Comparison of ENCODE assay signal across 27 cellular contexts in genomic region chrX:154028502-154029184, GRCh38. TPM values are rescaled to one million over a fixed set of nuclear protein-coding genes. Genes with fewer than 3 reads are reported as not detected.
DNase-seq lines count a peak whose midpoint lies in the region; ATAC-seq and TF ChIP-seq lines count a peak whose summit lies in the region.
"Had no signal": no experiment of that assay in that cellular context is flagged by ENCODE, and none has a peak within 500 bp of the region (broad histone marks: within the 10 kb centered on the region; RNA-seq: fewer than 3 reads in every experiment).

No MANE protein-coding gene starts in this region.

- intact Hi-C loops in activated naive CD4-positive, alpha-beta T cell treated with anti-CD3 and anti-CD28 coated beads for 36 hours (cut with micrococcal nuclease) = no loop called here
- intact Hi-C loops in natural killer cell (cut with micrococcal nuclease) (no loop called here), upper lobe of right lung (cut with DNase I) (no loop called here)

- peaks cover 25% of the 10 kb centered on the region for H3K36me3 ChIP-seq in upper lobe of right lung

- no peaks in the 10 kb centered on the region for H3K9me3 Mint-ChIP-seq in activated naive CD4-positive, alpha-beta T cell treated with anti-CD3 and anti-CD28 coated beads, Interleukin-2, amount 10 ng/mL, durations not matched to agents 7 days and 5 days
- H3K9me3 Mint-ChIP-seq in activated naive CD4-positive, alpha-beta T cell treated with anti-CD3 and anti-CD28 coated beads for 36 hours = no peaks in the 10 kb centered on the region
- H3K9me3 Mint-ChIP-seq in activated naive CD8-positive, alpha-beta T cell treated with anti-CD3 and anti-CD28 coated beads, Interleukin-2, amount 50 U/mL, for 24 hours = no peaks in the 10 kb centered on the region
- H3K9me3 Mint-ChIP-seq in natural killer cell = no peaks in the 10 kb centered on the region
- H3K9me3 Mint-ChIP-seq: IgD-negative memory B cell had no signal

- no peak overlapping the region for H3K27ac ChIP-seq in upper lobe of right lung
- H3K27ac ChIP-seq: BLaER1 treated with 17β-estradiol and CSF1 and Interleukin-3, amounts not matched to agents 10 nM and 100 nM; esophagus muscularis mucosa; stomach; upper lobe of left lung had no signal

- ATAC-seq in activated naive CD8-positive, alpha-beta T cell treated with anti-CD3 and anti-CD28 coated beads, Interleukin-2, amount 50 U/mL, for 24 hours = no peak
- ATAC-seq in natural killer cell (no peak), upper lobe of right lung (peak; percentile 14), GM18498 (IDR thresholded peaks at IDR 0.05; ENCODE audit: unreplicated experiment) (no peak), HG03442 (IDR thresholded peaks at IDR 0.05; ENCODE audit: unreplicated experiment) (no peak), HG02642 (IDR thresholded peaks at IDR 0.05; ENCODE audit: poor library complexity, unreplicated experiment) (no peak)
- ATAC-seq: PC-3 had no signal

- H3K27me3 ChIP-seq in upper lobe of right lung = no peaks in the 10 kb centered on the region
- H3K27me3 ChIP-seq: esophagus muscularis mucosa, upper lobe of left lung had no signal

- peak overlapping the region; percentile 42 for H3K27ac Mint-ChIP-seq in activated naive CD4-positive, alpha-beta T cell treated with anti-CD3 and anti-CD28 coated beads, Interleukin-2, amount 10 ng/mL, durations not matched to agents 7 days and 5 days
- H3K27ac Mint-ChIP-seq in activated naive CD4-positive, alpha-beta T cell treated with anti-CD3 and anti-CD28 coated beads for 36 hours = no peak overlapping the region
- peak overlapping the region; percentile 10 for H3K27ac Mint-ChIP-seq in activated naive CD8-positive, alpha-beta T cell treated with anti-CD3 and anti-CD28 coated beads, Interleukin-2, amount 50 U/mL, for 24 hours
- peak overlapping the region; percentile 51 to 68 for H3K27ac Mint-ChIP-seq in natural killer cell

- no peak for DNase-seq in activated naive CD4-positive, alpha-beta T cell treated with anti-CD3 and anti-CD28 coated beads, Interleukin-2, amount 10 ng/mL, durations not matched to agents 7 days and 5 days
- DNase-seq in activated naive CD4-positive, alpha-beta T cell treated with anti-CD3 and anti-CD28 coated beads for 36 hours = no peak
- no peak for DNase-seq in activated naive CD8-positive, alpha-beta T cell treated with anti-CD3 and anti-CD28 coated beads, Interleukin-2, amount 50 U/mL, for 24 hours
- DNase-seq in natural killer cell = no peak
- no peak for DNase-seq in upper lobe of right lung
- DNase-seq: ACHN; activated CD4-positive, alpha-beta T cell treated with anti-CD3 and anti-CD28 coated beads for 48 hours; activated CD8-positive, alpha-beta memory T cell treated with anti-CD3 and anti-CD28 coated beads, Interleukin-2, amount 50 U/mL, for 48 hours; activated naive CD4-positive, alpha-beta T cell treated with anti-CD3 and anti-CD28 coated beads, Interleukin-2, amount 50 U/mL, for 16 hours; effector CD8-positive, alpha-beta T cell; islet precursor cell; NCI-H1417; NCI-H2081 treated with DMSO at 0.1 percent for 48 hours; NCI-H446 treated with DMSO at 0.1 percent for 48 hours; occipital lobe; PC-3; SHP77; stomach; SW 1271; upper lobe of left lung had no signal

- CTCF ChIA-PET in activated naive CD4-positive, alpha-beta T cell treated with anti-CD3 and anti-CD28 coated beads, Interleukin-2, amount 10 ng/mL, durations not matched to agents 7 days and 5 days (lab: Charles Lee) = interaction anchor here (1.4 kb wide), 1 partner anchor 12 kb away, joined by 3 read pairs; no protein-coding TSS in a partner anchor
- CTCF ChIA-PET in activated naive CD4-positive, alpha-beta T cell treated with anti-CD3 and anti-CD28 coated beads for 36 hours (lab: Charles Lee) = interaction anchor here (1.2 kb wide), 1 partner anchor 15 kb away, joined by 5 read pairs; no protein-coding TSS in a partner anchor

- H3K9me3 ChIP-seq in upper lobe of right lung = no peaks in the 10 kb centered on the region
- H3K9me3 ChIP-seq: BLaER1 treated with 17β-estradiol and CSF1 and Interleukin-3, amounts not matched to agents 10 nM and 100 nM; esophagus muscularis mucosa; stomach; upper lobe of left lung had no signal

- H3K4me1 ChIP-seq in upper lobe of right lung = no peaks in the 10 kb centered on the region
- H3K4me1 ChIP-seq: upper lobe of left lung had no signal

- H3K4me3 Mint-ChIP-seq in activated naive CD4-positive, alpha-beta T cell treated with anti-CD3 and anti-CD28 coated beads, Interleukin-2, amount 10 ng/mL, durations not matched to agents 7 days and 5 days = no peak overlapping the region
- no peak overlapping the region for H3K4me3 Mint-ChIP-seq in activated naive CD4-positive, alpha-beta T cell treated with anti-CD3 and anti-CD28 coated beads for 36 hours
- H3K4me3 Mint-ChIP-seq in activated naive CD8-positive, alpha-beta T cell treated with anti-CD3 and anti-CD28 coated beads, Interleukin-2, amount 50 U/mL, for 24 hours = no peak overlapping the region
- no peak overlapping the region for H3K4me3 Mint-ChIP-seq in natural killer cell

- peaks cover 12% of the 10 kb centered on the region for H3K36me3 Mint-ChIP-seq in activated naive CD4-positive, alpha-beta T cell treated with anti-CD3 and anti-CD28 coated beads, Interleukin-2, amount 10 ng/mL, durations not matched to agents 7 days and 5 days
- H3K36me3 Mint-ChIP-seq in activated naive CD4-positive, alpha-beta T cell treated with anti-CD3 and anti-CD28 coated beads for 36 hours (ENCODE audit: low read depth) = peaks cover 3% of the 10 kb centered on the region
- H3K36me3 Mint-ChIP-seq in activated naive CD8-positive, alpha-beta T cell treated with anti-CD3 and anti-CD28 coated beads, Interleukin-2, amount 50 U/mL, for 24 hours (ENCODE audit: low read depth) = peaks cover 10% of the 10 kb centered on the region
- H3K36me3 Mint-ChIP-seq in natural killer cell = no peaks in the 10 kb centered on the region

- H3K4me1 Mint-ChIP-seq in activated naive CD4-positive, alpha-beta T cell treated with anti-CD3 and anti-CD28 coated beads, Interleukin-2, amount 10 ng/mL, durations not matched to agents 7 days and 5 days = peaks cover 4% of the 10 kb centered on the region
- H3K4me1 Mint-ChIP-seq in activated naive CD4-positive, alpha-beta T cell treated with anti-CD3 and anti-CD28 coated beads for 36 hours (ENCODE audit: low read depth) = no peaks in the 10 kb centered on the region
- H3K4me1 Mint-ChIP-seq in activated naive CD8-positive, alpha-beta T cell treated with anti-CD3 and anti-CD28 coated beads, Interleukin-2, amount 50 U/mL, for 24 hours = no peaks in the 10 kb centered on the region
- H3K4me1 Mint-ChIP-seq in natural killer cell = peaks cover 0 to 7% of the 10 kb centered on the region in 2 donors

- no peak overlapping the region for H3K4me3 ChIP-seq in upper lobe of right lung
- H3K4me3 ChIP-seq: BLaER1 treated with 17β-estradiol and CSF1 and Interleukin-3, amounts not matched to agents 10 nM and 100 nM; esophagus muscularis mucosa; lung; stomach; upper lobe of left lung had no signal

- H3K27me3 Mint-ChIP-seq in activated naive CD4-positive, alpha-beta T cell treated with anti-CD3 and anti-CD28 coated beads, Interleukin-2, amount 10 ng/mL, durations not matched to agents 7 days and 5 days = no peaks in the 10 kb centered on the region
- H3K27me3 Mint-ChIP-seq in activated naive CD4-positive, alpha-beta T cell treated with anti-CD3 and anti-CD28 coated beads for 36 hours (ENCODE audit: low read depth) = no peaks in the 10 kb centered on the region
- H3K27me3 Mint-ChIP-seq in activated naive CD8-positive, alpha-beta T cell treated with anti-CD3 and anti-CD28 coated beads, Interleukin-2, amount 50 U/mL, for 24 hours = no peaks in the 10 kb centered on the region
- no peaks in the 10 kb centered on the region for H3K27me3 Mint-ChIP-seq in natural killer cell (ENCODE audit: low read depth in 2 of 2)

- TF ChIP-seq CTCF in natural killer cell (IDR thresholded peaks at IDR 0.05) = no peak
- TF ChIP-seq CTCF in upper lobe of right lung (IDR thresholded peaks at IDR 0.05) = no peak

RNA-seq across cellular contexts. Expression of gene IRAK1, which starts 8.9 kb away (rescaled TPM):
- total RNA-seq in activated naive CD4-positive, alpha-beta T cell treated with anti-CD3 and anti-CD28 coated beads for 36 hours = 10 to 100 TPM; 77.2 to 82.6 TPM
- total RNA-seq in natural killer cell (100 to 1,000 TPM in 2 of 3 donors, 10 to 100 TPM in 1; 87.5 to 114 (median 107) TPM), upper lobe of right lung (89.4 TPM)

RNA-seq across cellular contexts. Expression of gene TMEM187, which starts 56.1 kb away (rescaled TPM):
- total RNA-seq in activated naive CD4-positive, alpha-beta T cell treated with anti-CD3 and anti-CD28 coated beads for 36 hours = 1 to 10 TPM; 6.2 to 6.7 TPM
- total RNA-seq in natural killer cell (1 to 10 TPM; 1.2 to 4.3 (median 1.4) TPM), upper lobe of right lung (9.0 TPM)

RNA-seq across cellular contexts. Expression of gene HCFC1, which starts 57.0 kb away (rescaled TPM):
- 10 to 100 TPM; 85.0 to 86.1 TPM for total RNA-seq in activated naive CD4-positive, alpha-beta T cell treated with anti-CD3 and anti-CD28 coated beads for 36 hours
- total RNA-seq in natural killer cell (10 to 100 TPM; 65.2 to 76.7 (median 67.5) TPM), upper lobe of right lung (47.5 TPM)
